18 cellular contexts compared by ENCODE assay signal in genomic region chr1:67594764-67595163, GRCh38.
A peak's percentile ranks its signal among the peaks of the same experiment; 100 is the strongest.
DNase-seq lines count a peak whose midpoint lies in the region; ATAC-seq and TF ChIP-seq lines count a peak whose summit lies in the region.
"Had no signal": no experiment of that assay in that cellular context is flagged by ENCODE, and none has a peak within 500 bp of the region (broad histone marks: within the 10 kb centered on the region; RNA-seq: fewer than 3 reads in every experiment).

No MANE protein-coding gene starts in this region.

- H3K27ac Mint-ChIP-seq in activated CD4-positive, alpha-beta T cell treated with anti-CD3 and anti-CD28 coated beads, Interleukin-2, amount 10 ng/mL, durations not matched to agents 24 days and 14 days, result no peak overlapping the region
- H3K27ac Mint-ChIP-seq: B cell; CD4-positive, alpha-beta T cell; CD8-positive, alpha-beta T cell had no signal

- POLR2A ChIA-PET in Panc1 (lab: Charles Lee), result no interaction called here

- no peaks in the 10 kb centered on the region for H3K9me3 Mint-ChIP-seq in activated CD4-positive, alpha-beta T cell treated with anti-CD3 and anti-CD28 coated beads, Interleukin-2, amount 10 ng/mL, durations not matched to agents 24 days and 14 days
- H3K9me3 Mint-ChIP-seq: CD4-positive, alpha-beta T cell had no signal

- no peaks in the 10 kb centered on the region for H3K4me1 ChIP-seq in Panc1 (ENCODE audit: control insufficient read depth, insufficient read depth, low read length)
- H3K4me1 ChIP-seq in trophoblast cell (ENCODE audit: control insufficient read depth in 1 of 2, insufficient read depth in 2 of 2, low read length in 2 of 2), result peaks cover 10 to 15% of the 10 kb centered on the region in 2 experiments
- H3K4me1 ChIP-seq: A549, Caco-2 had no signal

- BruUV-seq in Panc1 (replicated peaks; lab: Mats Ljungman, UMichigan), result no TSS peak

- no peaks in the 10 kb centered on the region for H3K79me2 ChIP-seq in trophoblast cell (ENCODE audit: control insufficient read depth, insufficient read depth, low read length, poor library complexity)

- intact Hi-C loops in Panc1 (cut with micrococcal nuclease; ENCODE audit: unreplicated experiment), result no loop called here
- intact Hi-C loops in activated CD4-positive, alpha-beta T cell treated with anti-CD3 and anti-CD28 coated beads, Interleukin-2, amount 10 ng/mL, durations not matched to agents 24 days and 14 days (cut with micrococcal nuclease), result no loop called here

- H2BK5ac ChIP-seq in trophoblast cell (ENCODE audit: low read depth, low read length, poor library complexity), result no peak overlapping the region

- H3K36me3 ChIP-seq in Panc1 (ENCODE audit: control insufficient read depth, insufficient read depth, low read length) (no peaks in the 10 kb centered on the region), trophoblast cell (ENCODE audit: control insufficient read depth in 1 of 2, insufficient read depth in 2 of 2, low read length in 2 of 2) (no peaks in the 10 kb centered on the region)
- H3K36me3 ChIP-seq: BLaER1 treated with 17β-estradiol and CSF1 and Interleukin-3, amounts not matched to agents 10 nM and 100 nM had no signal

- H3K9ac ChIP-seq in trophoblast cell (ENCODE audit: low read length), result no peak overlapping the region
- H3K9ac ChIP-seq: BLaER1 treated with 17β-estradiol and CSF1 and Interleukin-3, amounts not matched to agents 10 nM and 100 nM had no signal

- ATAC-seq in Panc1 (no peak), left lobe of liver (peak; percentile 70)
- ATAC-seq: A549; CD8-positive, alpha-beta T cell; GM12878 had no signal

- no peak overlapping the region for H3K4ac ChIP-seq in trophoblast cell (ENCODE audit: low read depth, low read length)

- H3K27ac ChIP-seq in Panc1 (ENCODE audit: low read length) (peak overlapping the region; percentile 25; the same call in 1 of the 2 replicates), trophoblast cell (ENCODE audit: low read depth, low read length) (peak overlapping the region; percentile 38)
- H3K27ac ChIP-seq: 22Rv1; A549; BLaER1 treated with 17β-estradiol and CSF1 and Interleukin-3, amounts not matched to agents 10 nM and 100 nM; C4-2B had no signal

- no peak for DNase-seq in Panc1 (ENCODE audit: low read depth, low spot score)
- no peak for DNase-seq in left lobe of liver (ENCODE audit: low spot score)
- DNase-seq in trophoblast cell, result no peak
- no peak for DNase-seq in SIG-M5 (lab: John Stamatoyannopoulos, UW)
- no peak for DNase-seq in activated CD4-positive, alpha-beta T cell treated with anti-CD3 and anti-CD28 coated beads, Interleukin-2, amount 10 ng/mL, durations not matched to agents 24 days and 14 days
- DNase-seq: AML-193; Caco-2; Calu3; CD4-positive, alpha-beta T cell; CD8-positive, alpha-beta T cell; DMS79 treated with DMSO at 0.1 percent for 48 hours; GDM1 had no signal

- CTCF ChIA-PET in Panc1 (lab: Charles Lee), result no interaction called here

- no peak overlapping the region for H4K91ac ChIP-seq in trophoblast cell (ENCODE audit: low read depth, low read length)

- H2AK5ac ChIP-seq in trophoblast cell (ENCODE audit: low read length), result no peak overlapping the region

- WGBS in trophoblast cell (ENCODE audit: extremely low coverage, insufficient coverage, insufficient read length), result no CpG with 5 or more reads among the region's 2 CpGs

- no peaks in the 10 kb centered on the region for H3K4me1 Mint-ChIP-seq in activated CD4-positive, alpha-beta T cell treated with anti-CD3 and anti-CD28 coated beads, Interleukin-2, amount 10 ng/mL, durations not matched to agents 24 days and 14 days
- H3K4me1 Mint-ChIP-seq: B cell had no signal

- no peak overlapping the region for H4K12ac ChIP-seq in trophoblast cell (ENCODE audit: low read depth, low read length)

- peak overlapping the region; percentile 58 for H2BK12ac ChIP-seq in trophoblast cell (ENCODE audit: low read length)

- peak overlapping the region; percentile 45 for H4K8ac ChIP-seq in trophoblast cell (ENCODE audit: low read depth, low read length)

- no peak overlapping the region for H2AFZ ChIP-seq in trophoblast cell (ENCODE audit: insufficient read depth, low read length, poor library complexity)

- H3K18ac ChIP-seq in trophoblast cell (ENCODE audit: low read length), result no peak overlapping the region

- no peak overlapping the region for H3K23ac ChIP-seq in trophoblast cell (ENCODE audit: low read length)

- H3K36me3 Mint-ChIP-seq in activated CD4-positive, alpha-beta T cell treated with anti-CD3 and anti-CD28 coated beads, Interleukin-2, amount 10 ng/mL, durations not matched to agents 24 days and 14 days (ENCODE audit: low read depth), result no peaks in the 10 kb centered on the region
- H3K36me3 Mint-ChIP-seq: CD8-positive, alpha-beta T cell had no signal

- peak overlapping the region; percentile 21 for H3K14ac ChIP-seq in trophoblast cell (ENCODE audit: low read length)

- no peak overlapping the region for H3K4me3 Mint-ChIP-seq in activated CD4-positive, alpha-beta T cell treated with anti-CD3 and anti-CD28 coated beads, Interleukin-2, amount 10 ng/mL, durations not matched to agents 24 days and 14 days
- H3K4me3 Mint-ChIP-seq: B cell; CD4-positive, alpha-beta T cell; CD8-positive, alpha-beta T cell had no signal

- TF ChIP-seq CTCF in Panc1 (IDR thresholded peaks at IDR 0.05), result no peak

- H3K79me1 ChIP-seq in trophoblast cell (ENCODE audit: low read length), result peaks cover 7% of the 10 kb centered on the region

- no peak overlapping the region for H2BK120ac ChIP-seq in trophoblast cell (ENCODE audit: insufficient read depth, low read length, poor library complexity)

- H3K27me3 ChIP-seq in Panc1 (ENCODE audit: control insufficient read depth, insufficient read depth, low read length), result no peaks in the 10 kb centered on the region
- H3K27me3 ChIP-seq in trophoblast cell (ENCODE audit: insufficient read depth, low read length), result no peaks in the 10 kb centered on the region
- H3K27me3 ChIP-seq: BLaER1 treated with 17β-estradiol and CSF1 and Interleukin-3, amounts not matched to agents 10 nM and 100 nM had no signal

- peaks cover 2% of the 10 kb centered on the region for H3K27me3 Mint-ChIP-seq in activated CD4-positive, alpha-beta T cell treated with anti-CD3 and anti-CD28 coated beads, Interleukin-2, amount 10 ng/mL, durations not matched to agents 24 days and 14 days
- H3K27me3 Mint-ChIP-seq: B cell; CD4-positive, alpha-beta T cell had no signal

- in situ Hi-C loops in Panc1 (cut with HindIII; ENCODE audit: low pct_unique_long_range_greater_than_20kb, low sequenced_read_pairs), result no loop called here

- H3K9me3 ChIP-seq in Panc1 (ENCODE audit: control insufficient read depth, insufficient read depth, low read depth, low read length), result no peaks in the 10 kb centered on the region
- H3K9me3 ChIP-seq in trophoblast cell (ENCODE audit: insufficient read depth, low read depth, low read length), result no peaks in the 10 kb centered on the region
- H3K9me3 ChIP-seq: A549, Caco-2 had no signal

- no peak overlapping the region for H3K4me2 ChIP-seq in trophoblast cell (ENCODE audit: low read length)
- H3K4me2 ChIP-seq: A549; BLaER1 treated with 17β-estradiol and CSF1 and Interleukin-3, amounts not matched to agents 10 nM and 100 nM had no signal

- H3K4me3 ChIP-seq in Panc1 (ENCODE audit: low read depth in 2 of 2, low read length in 2 of 2) (no peak overlapping the region), trophoblast cell (ENCODE audit: low read depth, low read length) (no peak overlapping the region)
- H3K4me3 ChIP-seq: A549; BLaER1 treated with 17β-estradiol and CSF1 and Interleukin-3, amounts not matched to agents 10 nM and 100 nM; GM12878 had no signal
